In the genomic region with DNA sequence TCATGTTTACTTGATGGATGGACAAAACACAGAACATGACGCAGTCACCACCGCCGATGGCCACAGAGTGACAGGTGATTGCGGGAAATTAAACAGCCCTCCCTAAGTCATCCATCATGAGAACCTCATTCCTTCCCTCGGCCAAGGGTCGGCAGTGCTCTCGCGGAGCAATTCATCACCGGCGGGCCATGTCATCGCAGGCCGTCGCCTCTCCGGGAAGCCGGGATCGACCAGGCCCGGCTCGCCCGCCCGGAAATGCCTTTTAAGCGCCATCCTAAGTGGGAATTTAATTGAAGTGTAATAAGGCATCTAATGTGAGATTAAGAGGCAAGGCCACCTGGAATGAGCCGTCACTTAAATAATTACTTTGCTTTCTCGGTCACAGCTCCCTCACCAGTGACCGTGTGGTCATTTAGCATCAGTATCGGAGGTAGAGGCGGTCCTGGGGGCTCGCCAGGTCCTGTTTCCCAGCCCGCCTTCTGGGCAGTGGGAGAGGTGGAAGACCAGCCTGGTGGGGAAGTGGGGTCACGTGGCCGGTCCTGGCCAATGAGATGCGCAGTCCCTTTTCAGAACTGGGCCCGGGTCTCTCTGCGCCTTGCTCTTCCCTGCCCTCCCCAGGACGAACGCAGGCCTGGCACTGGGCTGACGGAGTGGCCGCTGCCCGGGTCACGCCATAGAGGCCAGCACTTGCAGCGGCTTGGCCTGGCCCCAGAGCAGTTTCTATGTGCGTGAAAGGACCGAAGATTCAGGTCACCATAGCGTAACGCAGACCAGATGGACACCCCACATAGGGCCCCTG, we compare ENCODE assay signal across 22 cellular contexts.
"Had no signal": no experiment of that assay in that cellular context is flagged by ENCODE, and none has a peak within 500 bp of the region (broad histone marks: within the 10 kb centered on the region; RNA-seq: fewer than 3 reads in every experiment).

No MANE protein-coding gene starts in this region.

- H3K4me1 Mint-ChIP-seq: stimulated activated effector memory CD8-positive, alpha-beta T cell treated with anti-CD3 and anti-CD28 coated beads, Interleukin-12 subunit alpha, Interleukin-12 subunit beta, amount 100 ng/mL, for 72 hours had no signal

- H3K9me3 ChIP-seq: esophagus muscularis mucosa, gastroesophageal sphincter, left ventricle myocardium inferior, lower lobe of right lung, psoas muscle, right lobe of liver, tibial artery, upper lobe of right lung had no signal

- H3K9me3 Mint-ChIP-seq: mesothelial cell of epicardium; natural killer cell treated with Interleukin-12 subunit alpha and Interleukin-12 subunit beta and Interleukin-15 and Interleukin-18, amount 100 ng/mL, for 72 hours; stimulated activated effector memory CD8-positive, alpha-beta T cell treated with anti-CD3 and anti-CD28 coated beads, Interleukin-12 subunit alpha, Interleukin-12 subunit beta, amount 100 ng/mL, for 72 hours had no signal

- H3K36me3 Mint-ChIP-seq: memory B cell; mesothelial cell of epicardium; natural killer cell treated with Interleukin-12 subunit alpha and Interleukin-12 subunit beta and Interleukin-15 and Interleukin-18, amount 100 ng/mL, for 72 hours; stimulated activated effector memory CD8-positive, alpha-beta T cell treated with anti-CD3 and anti-CD28 coated beads, Interleukin-12 subunit alpha, Interleukin-12 subunit beta, amount 100 ng/mL, for 72 hours had no signal

- ATAC-seq: gastroesophageal sphincter; lower lobe of right lung; right lobe of liver; stimulated activated effector memory CD8-positive, alpha-beta T cell treated with anti-CD3 and anti-CD28 coated beads, Interleukin-12 subunit alpha, Interleukin-12 subunit beta, amount 100 ng/mL, for 72 hours; stimulated activated naive CD8-positive, alpha-beta T cell treated with anti-CD3 and anti-CD28 coated beads, Interleukin-15, Interleukin-2, amounts not matched to agents 100 U/mL and 50 U/mL, for 24 hours; upper lobe of right lung had no signal

- H3K27me3 ChIP-seq: right lobe of liver had no signal

- H3K4me1 ChIP-seq: lower lobe of right lung, right lobe of liver, upper lobe of right lung had no signal

- DNase-seq: cortex of kidney; dorsolateral prefrontal cortex; effector memory CD4-positive, alpha-beta T cell; glutamatergic neuron; islet precursor cell; left ventricle myocardium inferior; lower lobe of right lung; psoas muscle; retina; right lobe of liver; stimulated activated CD4-positive, alpha-beta T cell treated with anti-CD3 and anti-CD28 coated beads, Interleukin-4, amount 100 ng/mL, for 1 hour; stimulated activated CD8-positive, alpha-beta memory T cell treated with anti-CD3 and anti-CD28 coated beads, Interleukin-4, amount 100 ng/mL, for 48 hours; stimulated activated naive CD8-positive, alpha-beta T cell treated with anti-CD3 and anti-CD28 coated beads, Interleukin-15, Interleukin-2, amounts not matched to agents 100 U/mL and 50 U/mL, for 24 hours; tibial artery; upper lobe of right lung had no signal

- H3K27ac ChIP-seq: dorsolateral prefrontal cortex, epithelial cell of prostate, esophagus muscularis mucosa, gastroesophageal sphincter, left ventricle myocardium inferior, lower lobe of right lung, psoas muscle, right lobe of liver, tibial artery, upper lobe of right lung had no signal

- H3K4me3 ChIP-seq: dorsolateral prefrontal cortex, esophagus muscularis mucosa, gastroesophageal sphincter, left ventricle myocardium inferior, lower lobe of right lung, psoas muscle, right lobe of liver, tibial artery, upper lobe of right lung had no signal

- H3K27ac Mint-ChIP-seq: memory B cell; mesothelial cell of epicardium; natural killer cell treated with Interleukin-12 subunit alpha and Interleukin-12 subunit beta and Interleukin-15 and Interleukin-18, amount 100 ng/mL, for 72 hours; stimulated activated effector memory CD8-positive, alpha-beta T cell treated with anti-CD3 and anti-CD28 coated beads, Interleukin-12 subunit alpha, Interleukin-12 subunit beta, amount 100 ng/mL, for 72 hours had no signal

- H3K4me3 Mint-ChIP-seq: memory B cell; mesothelial cell of epicardium; natural killer cell treated with Interleukin-12 subunit alpha and Interleukin-12 subunit beta and Interleukin-15 and Interleukin-18, amount 100 ng/mL, for 72 hours; stimulated activated effector memory CD8-positive, alpha-beta T cell treated with anti-CD3 and anti-CD28 coated beads, Interleukin-12 subunit alpha, Interleukin-12 subunit beta, amount 100 ng/mL, for 72 hours had no signal

- H3K36me3 ChIP-seq: esophagus muscularis mucosa, gastroesophageal sphincter, left ventricle myocardium inferior, lower lobe of right lung, right lobe of liver, tibial artery, upper lobe of right lung had no signal
